9 cellular contexts compared by ENCODE assay signal in genomic region chr12:46209165-46209564, GRCh38. TPM values are rescaled to one million over a fixed set of nuclear protein-coding genes. Genes with fewer than 3 reads are reported as not detected.
DNase-seq lines count a peak whose midpoint lies in the region; ATAC-seq and TF ChIP-seq lines count a peak whose summit lies in the region.
"Had no signal": no experiment of that assay in that cellular context is flagged by ENCODE, and none has a peak within 500 bp of the region (broad histone marks: within the 10 kb centered on the region; RNA-seq: fewer than 3 reads in every experiment).

No MANE protein-coding gene starts in this region.

- TF ChIP-seq CTCF in smooth muscle cell (IDR thresholded peaks at IDR 0.05; ENCODE audit: borderline replicate concordance, insufficient read depth, poor library complexity, severe bottlenecking): no peak

- peak overlapping the region; percentile 97 for H3K27ac Mint-ChIP-seq in activated CD4-positive, alpha-beta T cell treated with anti-CD3 and anti-CD28 coated beads for 36 hours

- WGBS in esophagus, 2 donors: 43 to 50% methylated on average over 4 of the region's 4 CpGs
- WGBS in smooth muscle cell (ENCODE audit: low lambda C conversion rate): 55% methylated on average over 4 of the region's 4 CpGs

- CTCF ChIA-PET in activated CD4-positive, alpha-beta T cell treated with anti-CD3 and anti-CD28 coated beads for 36 hours (lab: Charles Lee): interaction anchor here (0.6 to 0.9 kb wide), 3 partner anchors 21 to 823 kb away, joined by 3 to 4 read pairs (median 3); partner anchors contain the start of gene SLC38A1

- no peaks in the 10 kb centered on the region for H3K79me2 ChIP-seq in smooth muscle cell (ENCODE audit: low read depth)

- intact Hi-C loops in activated CD4-positive, alpha-beta T cell treated with anti-CD3 and anti-CD28 coated beads for 36 hours (cut with DNase I, micrococcal nuclease): no loop called here

- peak overlapping the region; percentile 36 for H3K4me2 ChIP-seq in smooth muscle cell

- H4K20me1 ChIP-seq in smooth muscle cell (ENCODE audit: low read depth): peaks cover 10% of the 10 kb centered on the region

- H3F3A ChIP-seq in smooth muscle cell (ENCODE audit: low read depth): no peaks in the 10 kb centered on the region

- DNase-seq in activated CD4-positive, alpha-beta T cell treated with anti-CD3 and anti-CD28 coated beads for 36 hours: no peak
- DNase-seq in activated CD4-positive, alpha-beta T cell treated with anti-CD3 and anti-CD28 coated beads, Interleukin-2, amount 50 U/mL, for 1 hour: no peak
- DNase-seq in NCI-H69 (lab: John Stamatoyannopoulos, UW) (peak; percentile 48), smooth muscle cell (lab: John Stamatoyannopoulos, UW; ENCODE audit: unreplicated experiment) (no peak), activated gamma-delta T cell (lab: John Stamatoyannopoulos, UW) (no peak), HuH-7.5 (ENCODE audit: low spot score) (no peak), NCI-H187 treated with DMSO at 0.1 percent for 48 hours (lab: John Stamatoyannopoulos, UW) (no peak)

- no peak overlapping the region for H2AFZ ChIP-seq in smooth muscle cell (ENCODE audit: low read depth)

- H3K36me3 ChIP-seq in esophagus (ENCODE audit: control insufficient read depth in 2 of 2, insufficient read depth in 2 of 2, low read length in 1 of 2) (peaks cover 0 to 2% of the 10 kb centered on the region in 2 donors), smooth muscle cell (ENCODE audit: low read depth) (peaks cover 11% of the 10 kb centered on the region)

- H3K27ac ChIP-seq in esophagus (ENCODE audit: low read depth in 2 of 2, low read length in 1 of 2): peak overlapping the region; percentile 29 to 55
- peak overlapping the region; percentile 10 for H3K27ac ChIP-seq in smooth muscle cell (ENCODE audit: low read depth)
- H3K27ac ChIP-seq: BLaER1 treated with 17β-estradiol and CSF1 and Interleukin-3, amounts not matched to agents 10 nM and 100 nM had no signal

- H3K9me3 ChIP-seq in esophagus (ENCODE audit: control insufficient read depth in 2 of 2, insufficient read depth in 1 of 2, low read depth in 1 of 2, low read length in 1 of 2) (no peaks in the 10 kb centered on the region), smooth muscle cell (replicated peaks; ENCODE audit: low read depth) (no peaks in the 10 kb centered on the region)
- H3K9me3 ChIP-seq: BLaER1 treated with 17β-estradiol and CSF1 and Interleukin-3, amounts not matched to agents 10 nM and 100 nM had no signal

- H3K27me3 ChIP-seq in esophagus (ENCODE audit: control insufficient read depth in 1 of 2, insufficient read depth in 2 of 2, low read length in 2 of 2) (no peaks in the 10 kb centered on the region), smooth muscle cell (ENCODE audit: low read depth) (no peaks in the 10 kb centered on the region)

- H3K36me3 Mint-ChIP-seq in activated CD4-positive, alpha-beta T cell treated with anti-CD3 and anti-CD28 coated beads for 36 hours (ENCODE audit: low read depth): peaks cover 82% of the 10 kb centered on the region

- H3K27me3 Mint-ChIP-seq in activated CD4-positive, alpha-beta T cell treated with anti-CD3 and anti-CD28 coated beads for 36 hours: no peaks in the 10 kb centered on the region

- no peak overlapping the region for H3K9ac ChIP-seq in smooth muscle cell (ENCODE audit: low read depth)
- H3K9ac ChIP-seq: BLaER1 treated with 17β-estradiol and CSF1 and Interleukin-3, amounts not matched to agents 10 nM and 100 nM had no signal

- peaks cover 71% of the 10 kb centered on the region for H3K4me1 Mint-ChIP-seq in activated CD4-positive, alpha-beta T cell treated with anti-CD3 and anti-CD28 coated beads for 36 hours

- H3K4me3 Mint-ChIP-seq in activated CD4-positive, alpha-beta T cell treated with anti-CD3 and anti-CD28 coated beads for 36 hours: peak overlapping the region; percentile 58

- H3K4me1 ChIP-seq in esophagus (ENCODE audit: control insufficient read depth in 2 of 2, insufficient read depth in 2 of 2, low read length in 1 of 2): peaks cover 0 to 4% of the 10 kb centered on the region in 2 donors
- peaks cover 9% of the 10 kb centered on the region for H3K4me1 ChIP-seq in smooth muscle cell (ENCODE audit: low read depth)

- POLR2A ChIA-PET in activated CD4-positive, alpha-beta T cell treated with anti-CD3 and anti-CD28 coated beads for 36 hours (lab: Charles Lee): interaction anchor here (1.5 to 2.0 kb wide), 2 partner anchors 57 to 60 kb away, joined by 4 to 9 read pairs; partner anchors contain the start of gene SLC38A1

- no peak overlapping the region for H3K4me3 ChIP-seq in esophagus (ENCODE audit: low read depth in 1 of 2, low read length in 2 of 2)
- H3K4me3 ChIP-seq in smooth muscle cell: no peak overlapping the region
- H3K4me3 ChIP-seq: BLaER1 treated with 17β-estradiol and CSF1 and Interleukin-3, amounts not matched to agents 10 nM and 100 nM had no signal

- no peak for ATAC-seq in activated CD4-positive, alpha-beta T cell treated with anti-CD3 and anti-CD28 coated beads for 36 hours

- H3K9me3 Mint-ChIP-seq in activated CD4-positive, alpha-beta T cell treated with anti-CD3 and anti-CD28 coated beads for 36 hours (ENCODE audit: low read depth): no peaks in the 10 kb centered on the region

RNA-seq across cellular contexts. Expression of gene SLC38A1, which starts 59.7 kb away (rescaled TPM):
- total RNA-seq in activated CD4-positive, alpha-beta T cell treated with anti-CD3 and anti-CD28 coated beads for 36 hours: 100 to 1,000 TPM; 167 to 180 TPM
- polyA plus RNA-seq in esophagus: 10 to 100 TPM; 14.4 to 16.9 TPM
- 64.4 and 85.8 TPM in 2 replicates for total RNA-seq in smooth muscle cell
- 23.5 and 38.5 TPM in 2 replicates for polyA plus RNA-seq in smooth muscle cell
